Comparison of ENCODE assay signal across 21 cellular contexts in genomic region chr21:46018615-46019014, GRCh38.
"Had no signal": no experiment of that assay in that cellular context is flagged by ENCODE, and none has a peak within 500 bp of the region (broad histone marks: within the 10 kb centered on the region; RNA-seq: fewer than 3 reads in every experiment).

No MANE protein-coding gene starts in this region.

- H3K4me3 ChIP-seq: esophagus squamous epithelium, gastroesophageal sphincter, upper lobe of right lung had no signal

- H3K9me3 Mint-ChIP-seq: activated CD4-positive, alpha-beta memory T cell treated with anti-CD3 and anti-CD28 coated beads for 36 hours; activated naive CD4-positive, alpha-beta T cell treated with anti-CD3 and anti-CD28 coated beads, Interleukin-2, amount 10 ng/mL, durations not matched to agents 7 days and 5 days; activated naive CD8-positive, alpha-beta T cell treated with anti-CD3 and anti-CD28 coated beads, Interleukin-2, amount 50 U/mL, for 24 hours; activated T-cell treated with anti-CD3 and anti-CD28 coated beads, Interleukin-2, amount 50 U/mL, for 72 hours; endodermal cell had no signal

- H3K36me3 Mint-ChIP-seq: activated CD4-positive, alpha-beta memory T cell treated with anti-CD3 and anti-CD28 coated beads for 36 hours; activated naive CD4-positive, alpha-beta T cell treated with anti-CD3 and anti-CD28 coated beads, Interleukin-2, amount 10 ng/mL, durations not matched to agents 7 days and 5 days had no signal

- H3K4me1 Mint-ChIP-seq: activated naive CD4-positive, alpha-beta T cell treated with anti-CD3 and anti-CD28 coated beads, Interleukin-2, amount 10 ng/mL, durations not matched to agents 7 days and 5 days had no signal

- DNase-seq: activated CD4-positive, alpha-beta memory T cell treated with anti-CD3 and anti-CD28 coated beads for 36 hours; activated CD4-positive, alpha-beta T cell treated with anti-CD3 and anti-CD28 coated beads for 48 hours; activated CD4-positive, CD25-positive, alpha-beta regulatory T cell; activated effector memory CD4-positive, alpha-beta T cell treated with Interleukin-2 at 50 U/mL for 16 hours; activated naive CD8-positive, alpha-beta T cell treated with anti-CD3 and anti-CD28 coated beads, Interleukin-2, amount 50 U/mL, for 24 hours; activated T-cell treated with anti-CD3 and anti-CD28 coated beads, Interleukin-2, amount 50 U/mL, for 72 hours; cerebellar nuclear complex; cortex of kidney; endodermal cell; esophagus squamous epithelium; head of caudate nucleus; hypothalamus; left ventricle myocardium superior; nephron progenitor cell; right cardiac atrium; stimulated activated CD4-positive, alpha-beta T cell treated with anti-CD3 and anti-CD28 coated beads, Interleukin-12 subunit alpha, Interleukin-12 subunit beta, amount 100 ng/mL, for 4 hours; stimulated activated CD4-positive, alpha-beta T cell treated with anti-CD3 and anti-CD28 coated beads, Interleukin-4, amount 100 ng/mL, for 4 hours; stimulated activated naive CD8-positive, alpha-beta T cell treated with anti-CD3 and anti-CD28 coated beads, Interleukin-15, Interleukin-2, amounts not matched to agents 100 U/mL and 50 U/mL, for 24 hours; upper lobe of right lung had no signal

- H3K27ac Mint-ChIP-seq: activated CD4-positive, alpha-beta memory T cell treated with anti-CD3 and anti-CD28 coated beads for 36 hours; activated naive CD4-positive, alpha-beta T cell treated with anti-CD3 and anti-CD28 coated beads, Interleukin-2, amount 10 ng/mL, durations not matched to agents 7 days and 5 days; activated naive CD8-positive, alpha-beta T cell treated with anti-CD3 and anti-CD28 coated beads, Interleukin-2, amount 50 U/mL, for 24 hours; activated T-cell treated with anti-CD3 and anti-CD28 coated beads, Interleukin-2, amount 50 U/mL, for 72 hours; endodermal cell had no signal

- H3K4me3 Mint-ChIP-seq: activated CD4-positive, alpha-beta memory T cell treated with anti-CD3 and anti-CD28 coated beads for 36 hours; activated naive CD4-positive, alpha-beta T cell treated with anti-CD3 and anti-CD28 coated beads, Interleukin-2, amount 10 ng/mL, durations not matched to agents 7 days and 5 days; activated naive CD8-positive, alpha-beta T cell treated with anti-CD3 and anti-CD28 coated beads, Interleukin-2, amount 50 U/mL, for 24 hours; activated T-cell treated with anti-CD3 and anti-CD28 coated beads, Interleukin-2, amount 50 U/mL, for 72 hours; endodermal cell; nephron progenitor cell had no signal
